19 cellular contexts compared by ENCODE assay signal in the genomic region with DNA sequence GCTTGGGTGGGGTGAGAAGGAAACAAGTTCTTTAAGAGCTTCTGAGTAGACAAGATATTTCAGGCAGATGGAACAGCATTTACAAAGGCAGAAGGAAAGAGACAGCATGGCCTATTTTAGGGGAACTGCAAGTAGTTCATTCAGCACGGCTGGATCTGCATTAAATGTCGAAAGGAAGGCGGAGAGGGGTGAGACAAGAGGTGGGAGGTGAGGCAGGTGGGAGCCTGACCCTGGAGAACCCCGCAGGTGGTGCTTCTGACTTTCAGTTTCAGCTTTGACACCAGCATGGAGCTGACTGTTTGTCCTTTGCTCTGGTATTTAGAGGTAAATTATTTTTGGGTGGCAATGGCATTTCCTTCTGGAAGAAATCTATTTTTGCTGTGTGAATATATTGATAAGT.
A peak's percentile ranks its signal among the peaks of the same experiment; 100 is the strongest.
DNase-seq lines count a peak whose midpoint lies in the region; TF ChIP-seq lines count a peak whose summit lies in the region.
"Had no signal": no experiment of that assay in that cellular context is flagged by ENCODE, and none has a peak within 500 bp of the region (broad histone marks: within the 10 kb centered on the region; RNA-seq: fewer than 3 reads in every experiment).

No MANE protein-coding gene starts in this region.

- peak overlapping the region; percentile 18; the same call in 1 of the 2 replicates for H3K4me2 ChIP-seq in KMS-11
- H3K4me2 ChIP-seq: BLaER1, GM23338 had no signal

- no peak overlapping the region for H3K9ac ChIP-seq in KMS-11
- H3K9ac ChIP-seq: BLaER1 had no signal

- H3K4me3 Mint-ChIP-seq in neural crest cell, result no peak overlapping the region
- no peak overlapping the region for H3K4me3 Mint-ChIP-seq in HFFc6
- H3K4me3 Mint-ChIP-seq: B cell; CD14-positive monocyte; CD4-positive, alpha-beta T cell; CD8-positive, alpha-beta memory T cell; GM23338 had no signal

- TF ChIP-seq CTCF in KMS-11 (conservative IDR thresholded peaks at IDR 0.05; ENCODE audit: low read depth, low read length) (no peak), neural crest cell (conservative IDR thresholded peaks at IDR 0.05) (no peak), HFFc6 (IDR thresholded peaks at IDR 0.05) (no peak)

- H3K36me3 Mint-ChIP-seq in neural crest cell (ENCODE audit: low read depth) (no peaks in the 10 kb centered on the region), HFFc6 (ENCODE audit: low read depth) (peaks cover 4% of the 10 kb centered on the region; the same call in 1 of the 2 replicates)
- H3K36me3 Mint-ChIP-seq: CD14-positive monocyte; CD8-positive, alpha-beta memory T cell had no signal

- no peak overlapping the region for H2AFZ ChIP-seq in KMS-11 (ENCODE audit: low read depth)
- H2AFZ ChIP-seq: GM23338 had no signal

- DNase-seq in RPMI8226, result peak; percentile 32
- no peak for DNase-seq in neural crest cell (ENCODE audit: low read depth, low spot score)
- DNase-seq in MG63, result no peak
- DNase-seq in HFFc6, result no peak
- DNase-seq in C1 segment of cervical spinal cord (lab: John Stamatoyannopoulos, UW), result no peak
- DNase-seq: CD4-positive, alpha-beta T cell; CD8-positive, alpha-beta memory T cell; DMS 273 treated with DMSO at 0.1 percent for 48 hours; DMS79; EL; GDM1 had no signal

- H4K20me1 ChIP-seq in KMS-11 (ENCODE audit: insufficient read depth), result no peaks in the 10 kb centered on the region
- H4K20me1 ChIP-seq: BLaER1 had no signal

- H3K36me3 ChIP-seq in KMS-11 (ENCODE audit: insufficient read depth) (no peaks in the 10 kb centered on the region), MG63 (no peaks in the 10 kb centered on the region)
- H3K36me3 ChIP-seq: BLaER1, HAP-1 had no signal

- H3K4me3 ChIP-seq in KMS-11 (IDR thresholded peaks at IDR 0.05; ENCODE audit: insufficient read depth, low read depth, low read length) (no peak overlapping the region), MG63 (no peak overlapping the region)
- H3K4me3 ChIP-seq: BLaER1, GM12878, GM23338, HAP-1 had no signal

- H3K27me3 Mint-ChIP-seq in neural crest cell (ENCODE audit: low read depth) (no peaks in the 10 kb centered on the region), HFFc6 (ENCODE audit: insufficient read depth) (peaks cover 2% of the 10 kb centered on the region; the same call in 1 of the 2 replicates)
- H3K27me3 Mint-ChIP-seq: B cell had no signal

- H3K27ac Mint-ChIP-seq in neural crest cell (ENCODE audit: unreplicated experiment) (peak overlapping the region; percentile 58), HFFc6 (no peak overlapping the region)
- H3K27ac Mint-ChIP-seq: B cell; CD14-positive monocyte; CD4-positive, alpha-beta T cell; CD8-positive, alpha-beta memory T cell; GM23338 had no signal

- H3K4me1 Mint-ChIP-seq in neural crest cell (peaks cover 57% of the 10 kb centered on the region), HFFc6 (ENCODE audit: low read depth) (no peaks in the 10 kb centered on the region)
- H3K4me1 Mint-ChIP-seq: B cell; CD14-positive monocyte; CD8-positive, alpha-beta memory T cell had no signal

- H3K79me2 ChIP-seq in KMS-11 (ENCODE audit: insufficient read depth, low read depth), result no peaks in the 10 kb centered on the region

- H3K4me1 ChIP-seq in KMS-11 (ENCODE audit: low read depth, poor library complexity, severe bottlenecking), result no peaks in the 10 kb centered on the region
- H3K4me1 ChIP-seq: BLaER1, HAP-1 had no signal

- no peaks in the 10 kb centered on the region for H3K27me3 ChIP-seq in KMS-11 (ENCODE audit: insufficient read depth, low read depth)
- H3K27me3 ChIP-seq in MG63, result no peaks in the 10 kb centered on the region; the same call in 1 of the 2 replicates
- H3K27me3 ChIP-seq: BLaER1 had no signal

- H3K27ac ChIP-seq in KMS-11, result no peak overlapping the region
- H3K27ac ChIP-seq: 22Rv1, BLaER1 had no signal

- no peaks in the 10 kb centered on the region for H3K9me3 ChIP-seq in MG63
- H3K9me3 ChIP-seq: BLaER1, HAP-1 had no signal

- no peaks in the 10 kb centered on the region for H3K9me3 Mint-ChIP-seq in neural crest cell
- peaks cover 47% of the 10 kb centered on the region for H3K9me3 Mint-ChIP-seq in HFFc6
